22 cellular contexts compared by ENCODE assay signal in genomic region chr5:28286566-28286965, GRCh38.
DNase-seq lines count a peak whose midpoint lies in the region; ATAC-seq and TF ChIP-seq lines count a peak whose summit lies in the region.
"Had no signal": no experiment of that assay in that cellular context is flagged by ENCODE, and none has a peak within 500 bp of the region (broad histone marks: within the 10 kb centered on the region; RNA-seq: fewer than 3 reads in every experiment).

No MANE protein-coding gene starts in this region.

- H3K9me2 ChIP-seq in GM23338 (ENCODE audit: insufficient read depth) (no peaks in the 10 kb centered on the region), PC-9 (ENCODE audit: insufficient read depth) (no peaks in the 10 kb centered on the region)

- no peaks in the 10 kb centered on the region for H3K9me3 Mint-ChIP-seq in GM23338

- no peaks in the 10 kb centered on the region for H3K79me2 ChIP-seq in GM23338 (replicated peaks; ENCODE audit: insufficient read depth)
- no peaks in the 10 kb centered on the region for H3K79me2 ChIP-seq in PC-9 (ENCODE audit: low read depth)

- DNase-seq in GM23338 (ENCODE audit: low spot score) (no peak), RWPE2 (ENCODE audit: low spot score) (no peak), PC-9 (no peak), hippocampal formation (lab: John Stamatoyannopoulos, UW) (no peak), upper lobe of right lung (no peak), medulla oblongata (ENCODE audit: extremely low spot score) (no peak)
- DNase-seq: BE2C; Calu3; CD4-positive, alpha-beta T cell; DMS53; NCI-H1105; NCI-H1694 treated with DMSO at 0.1 percent for 48 hours; NCI-H2107; NCI-H2227 treated with DMSO at 0.1 percent for 48 hours; NCI-H524; Peyer's patch; Right ventricle myocardium superior had no signal

- no peak overlapping the region for H3K4me3 Mint-ChIP-seq in GM23338
- H3K4me3 Mint-ChIP-seq: CD4-positive, alpha-beta T cell had no signal

- no peaks in the 10 kb centered on the region for H4K20me1 ChIP-seq in GM23338 (replicated peaks; ENCODE audit: insufficient read depth)
- H4K20me1 ChIP-seq in PC-9 (ENCODE audit: insufficient read depth), result no peaks in the 10 kb centered on the region

- H3K27me3 ChIP-seq in GM23338 (ENCODE audit: insufficient read depth) (no peaks in the 10 kb centered on the region), RWPE2 (ENCODE audit: insufficient read depth, poor library complexity, severe bottlenecking) (no peaks in the 10 kb centered on the region), PC-9 (ENCODE audit: insufficient read depth, low read depth) (no peaks in the 10 kb centered on the region), upper lobe of right lung (no peaks in the 10 kb centered on the region)
- H3K27me3 ChIP-seq: BE2C, Peyer's patch had no signal

- H3F3A ChIP-seq in GM23338 (replicated peaks; ENCODE audit: low read depth) (no peaks in the 10 kb centered on the region), PC-9 (ENCODE audit: insufficient read depth, low read depth) (no peaks in the 10 kb centered on the region)

- H3K27me3 Mint-ChIP-seq in GM23338 (ENCODE audit: insufficient read depth, low read depth, poor library complexity), result no peaks in the 10 kb centered on the region
- H3K27me3 Mint-ChIP-seq: CD4-positive, alpha-beta T cell had no signal

- WGBS in mesodermal cell (ENCODE audit: insufficient coverage in 2 of 2), 2 experiments, result 83 to 91% methylated on average over 2 to 3 of the region's 5 CpGs

- H3K4me3 ChIP-seq in GM23338 (no peak overlapping the region), RWPE2 (ENCODE audit: severe bottlenecking) (peak overlapping the region; percentile 11), mesodermal cell (ENCODE audit: extremely low read depth, insufficient read depth, low read length, poor library complexity, severe bottlenecking) (no peak overlapping the region), PC-9 (no peak overlapping the region), upper lobe of right lung (no peak overlapping the region)
- H3K4me3 ChIP-seq: HAP-1, K562, Peyer's patch, SK-N-MC had no signal

- H3K4me2 ChIP-seq in GM23338, result no peak overlapping the region
- no peak overlapping the region for H3K4me2 ChIP-seq in PC-9

- H3K9me3 ChIP-seq in RWPE2 (ENCODE audit: severe bottlenecking) (no peaks in the 10 kb centered on the region), mesodermal cell (ENCODE audit: control insufficient read depth, low read length) (no peaks in the 10 kb centered on the region), PC-9 (ENCODE audit: insufficient read depth, low read depth) (no peaks in the 10 kb centered on the region), upper lobe of right lung (no peaks in the 10 kb centered on the region)
- H3K9me3 ChIP-seq: BE2C, HAP-1, Peyer's patch had no signal

- peak overlapping the region; percentile 70; the same call in 1 of the 2 replicates for H2AFZ ChIP-seq in GM23338
- no peak overlapping the region; the same call in 1 of the 2 replicates for H2AFZ ChIP-seq in PC-9

- POLR2A ChIA-PET in PC-9 (lab: Charles Lee; ENCODE audit: unreplicated experiment), result no interaction called here

- intact Hi-C loops in PC-9 (cut with micrococcal nuclease; ENCODE audit: unreplicated experiment), result no loop called here
- intact Hi-C loops in upper lobe of right lung (cut with DNase I), result no loop called here

- H3K36me3 ChIP-seq in GM23338 (ENCODE audit: insufficient read depth) (no peaks in the 10 kb centered on the region), RWPE2 (ENCODE audit: low read depth) (no peaks in the 10 kb centered on the region), mesodermal cell (ENCODE audit: control insufficient read depth, insufficient read depth, low read length) (no peaks in the 10 kb centered on the region), PC-9 (ENCODE audit: low read depth) (no peaks in the 10 kb centered on the region), upper lobe of right lung (no peaks in the 10 kb centered on the region)
- H3K36me3 ChIP-seq: BE2C, HAP-1, Peyer's patch had no signal

- no peak for ATAC-seq in GM23338
- peak; percentile 88 for ATAC-seq in RWPE2 (ENCODE audit: low read depth)
- ATAC-seq in upper lobe of right lung, result no peak
- ATAC-seq: K562 had no signal

- peaks cover 2% of the 10 kb centered on the region; the same call in 1 of the 3 replicates for H3K4me1 Mint-ChIP-seq in GM23338

- CTCF ChIA-PET in PC-9 (lab: Charles Lee), result no interaction called here

- H3K36me3 Mint-ChIP-seq in GM23338 (ENCODE audit: low read depth), result no peaks in the 10 kb centered on the region

- peaks cover 4% of the 10 kb centered on the region; the same call in 1 of the 2 replicates for H3K4me1 ChIP-seq in GM23338 (ENCODE audit: insufficient read depth)
- peaks cover 15% of the 10 kb centered on the region for H3K4me1 ChIP-seq in RWPE2 (ENCODE audit: insufficient read depth, poor library complexity, severe bottlenecking)
- H3K4me1 ChIP-seq in mesodermal cell (ENCODE audit: control insufficient read depth, insufficient read depth, low read length, poor library complexity, severe bottlenecking), result no peaks in the 10 kb centered on the region
- no peaks in the 10 kb centered on the region for H3K4me1 ChIP-seq in PC-9 (replicated peaks; ENCODE audit: insufficient read depth)
- no peaks in the 10 kb centered on the region for H3K4me1 ChIP-seq in upper lobe of right lung
- H3K4me1 ChIP-seq: BE2C, HAP-1, Peyer's patch had no signal

- TF ChIP-seq CTCF in C4-2B (conservative IDR thresholded peaks at IDR 0.05), result no peak
- TF ChIP-seq CTCF in GM23338 (conservative IDR thresholded peaks at IDR 0.05; ENCODE audit: low read depth in 2 of 2), result no peak
- TF ChIP-seq CTCF in RWPE2 (IDR thresholded peaks at IDR 0.05; ENCODE audit: poor library complexity, severe bottlenecking), result no peak
- no peak for TF ChIP-seq CTCF in PC-9 (conservative IDR thresholded peaks at IDR 0.05)
- no peak for TF ChIP-seq CTCF in upper lobe of right lung (IDR thresholded peaks at IDR 0.05)

- peak overlapping the region; percentile 23; the same call in 1 of the 2 replicates for H3K27ac ChIP-seq in C4-2B
- no peak overlapping the region for H3K27ac ChIP-seq in GM23338 (ENCODE audit: low read depth)
- peak overlapping the region; percentile 5 for H3K27ac ChIP-seq in RWPE2 (ENCODE audit: poor library complexity, severe bottlenecking)
- H3K27ac ChIP-seq in mesodermal cell (ENCODE audit: low read depth, low read length, severe bottlenecking), result peak overlapping the region; percentile 38
- H3K27ac ChIP-seq in PC-9, result no peak overlapping the region
- no peak overlapping the region for H3K27ac ChIP-seq in upper lobe of right lung
- H3K27ac ChIP-seq: Peyer's patch, SK-N-MC had no signal

- H3K27ac Mint-ChIP-seq in GM23338, result no peak overlapping the region
- H3K27ac Mint-ChIP-seq: CD4-positive, alpha-beta T cell had no signal

- no TSS peak for BruUV-seq in PC-9 (replicated peaks; lab: Mats Ljungman, UMichigan)

TF ChIP-seq in GM23338, 12 proteins besides CTCF, POLR2A, EP300 and RAD21 (continues in another document):
- TF ChIP-seq STAT1 (IDR thresholded peaks at IDR 0.05; ENCODE audit: unreplicated experiment) (no peak), ETS1 (IDR thresholded peaks at IDR 0.05) (no peak)

Comparison
In these comparisons a context has a peak if more than half of its experiments do, and no peak if none do; other contexts are left out.
1. H3K27ac ChIP-seq: peak in C4-2B (single experiment), RWPE2 (single experiment) and mesodermal cell (single experiment); none in GM23338 (single experiment), PC-9 (single experiment) and upper lobe of right lung (single experiment).